In genomic region chr13:22135446-22135845, GRCh38 we compare ENCODE assay signal across 16 cellular contexts.
DNase-seq lines count a peak whose midpoint lies in the region; ATAC-seq and TF ChIP-seq lines count a peak whose summit lies in the region.
"Had no signal": no experiment of that assay in that cellular context is flagged by ENCODE, and none has a peak within 500 bp of the region (broad histone marks: within the 10 kb centered on the region; RNA-seq: fewer than 3 reads in every experiment).

No MANE protein-coding gene starts in this region.

- H4K12ac ChIP-seq in trophoblast cell (ENCODE audit: low read depth, low read length): no peak overlapping the region

- H3K4me1 ChIP-seq in IMR-90 (ENCODE audit: control insufficient read depth, insufficient read depth, low read length) (no peaks in the 10 kb centered on the region), hepatocyte (ENCODE audit: insufficient read depth) (peaks cover 9% of the 10 kb centered on the region), trophoblast cell (ENCODE audit: control insufficient read depth in 1 of 2, insufficient read depth in 2 of 2, low read length in 2 of 2) (peaks cover 6 to 7% of the 10 kb centered on the region in 2 experiments)
- H3K4me1 ChIP-seq: BE2C had no signal

- no peak for TF ChIP-seq RAD21 in IMR-90 (IDR thresholded peaks at IDR 0.05; ENCODE audit: low read length)

- H2BK12ac ChIP-seq in trophoblast cell (ENCODE audit: low read length): no peak overlapping the region

- H3K4me3 ChIP-seq in IMR-90 (ENCODE audit: insufficient read depth, low read depth, low read length): no peak overlapping the region
- H3K4me3 ChIP-seq in hepatocyte: no peak overlapping the region
- H3K4me3 ChIP-seq in trophoblast cell (ENCODE audit: low read depth, low read length): no peak overlapping the region
- H3K4me3 ChIP-seq: GM23248 had no signal

- H2AK5ac ChIP-seq in IMR-90 (ENCODE audit: low read depth, low read length) (no peak overlapping the region), trophoblast cell (ENCODE audit: low read length) (no peak overlapping the region)

- no peaks in the 10 kb centered on the region for H3K9me2 ChIP-seq in hepatocyte (replicated peaks; ENCODE audit: insufficient read depth)

- DNase-seq in IMR-90 (no peak), hepatocyte (ENCODE audit: low spot score) (no peak), trophoblast cell (no peak), Ammon's horn (ENCODE audit: low spot score) (no peak), ureter (ENCODE audit: low spot score) (no peak)
- DNase-seq: ACHN; BE2C; CD8-positive, alpha-beta T cell; COR-L47; DND-41; GF-D8; GM23248 had no signal

- H2AFZ ChIP-seq in IMR-90 (replicated peaks; ENCODE audit: low read length, poor library complexity) (no peak overlapping the region), hepatocyte (no peak overlapping the region), trophoblast cell (ENCODE audit: insufficient read depth, low read length, poor library complexity) (no peak overlapping the region)
- H2AFZ ChIP-seq: GM23248 had no signal

- 92% methylated on average over 2 of the region's 6 CpGs; no CpG with 5 or more reads in 1 of the 2 experiments for WGBS in IMR-90 (ENCODE audit: extremely low coverage in 2 of 2, insufficient read length in 1 of 2), 2 experiments
- 28% methylated on average over 6 of the region's 6 CpGs for WGBS in hepatocyte (ENCODE audit: low lambda C conversion rate, missing lambda C conversion rate)
- WGBS in trophoblast cell (ENCODE audit: extremely low coverage, insufficient coverage, insufficient read length): no CpG with 5 or more reads among the region's 6 CpGs

- H3K23ac ChIP-seq in IMR-90 (ENCODE audit: low read depth, low read length) (no peak overlapping the region), trophoblast cell (ENCODE audit: low read length) (no peak overlapping the region)

- H2BK120ac ChIP-seq in IMR-90 (ENCODE audit: low read depth, low read length) (no peak overlapping the region), trophoblast cell (ENCODE audit: insufficient read depth, low read length, poor library complexity) (no peak overlapping the region)

- intact Hi-C loops in IMR-90 (cut with micrococcal nuclease): no loop called here

- H2BK5ac ChIP-seq in IMR-90 (ENCODE audit: low read depth, low read length, poor library complexity, severe bottlenecking) (no peak overlapping the region), trophoblast cell (ENCODE audit: low read depth, low read length, poor library complexity) (no peak overlapping the region)

- H4K91ac ChIP-seq in IMR-90 (ENCODE audit: insufficient read depth, low read depth, low read length) (no peak overlapping the region), trophoblast cell (ENCODE audit: low read depth, low read length) (no peak overlapping the region)

- H2BK15ac ChIP-seq in IMR-90 (ENCODE audit: low read depth, low read length): no peak overlapping the region

- H3K9me3 ChIP-seq in IMR-90 (ENCODE audit: control insufficient read depth, insufficient read depth, low read length) (no peaks in the 10 kb centered on the region), hepatocyte (ENCODE audit: low read depth) (no peaks in the 10 kb centered on the region), trophoblast cell (ENCODE audit: insufficient read depth, low read depth, low read length) (no peaks in the 10 kb centered on the region)
- H3K9me3 ChIP-seq: BE2C had no signal

- TF ChIP-seq POLR2A in IMR-90 (IDR thresholded peaks at IDR 0.05; ENCODE audit: low read depth, low read length): no peak

- H3K18ac ChIP-seq in IMR-90 (ENCODE audit: low read depth, low read length) (no peak overlapping the region; the same call in 1 of the 2 replicates), trophoblast cell (ENCODE audit: low read length) (no peak overlapping the region)

- H3K79me1 ChIP-seq in IMR-90 (ENCODE audit: low read depth in 1 of 2, low read length in 2 of 2): no peaks in the 10 kb centered on the region
- no peaks in the 10 kb centered on the region for H3K79me1 ChIP-seq in trophoblast cell (ENCODE audit: low read length)

- H4K20me1 ChIP-seq in IMR-90 (ENCODE audit: insufficient read depth, low read length) (no peaks in the 10 kb centered on the region), hepatocyte (ENCODE audit: insufficient read depth, poor library complexity, severe bottlenecking) (no peaks in the 10 kb centered on the region)

- H3K36me3 ChIP-seq in IMR-90 (ENCODE audit: control insufficient read depth, insufficient read depth, low read length) (no peaks in the 10 kb centered on the region), hepatocyte (replicated peaks; ENCODE audit: insufficient read depth, low read depth) (no peaks in the 10 kb centered on the region), trophoblast cell (ENCODE audit: control insufficient read depth in 1 of 2, insufficient read depth in 2 of 2, low read length in 2 of 2) (no peaks in the 10 kb centered on the region)
- H3K36me3 ChIP-seq: BE2C had no signal

- no peak overlapping the region for H2AK9ac ChIP-seq in IMR-90 (replicated peaks; ENCODE audit: low read depth, low read length, poor library complexity)

- H3K4ac ChIP-seq in IMR-90 (ENCODE audit: low read depth, low read length) (no peak overlapping the region), trophoblast cell (ENCODE audit: low read depth, low read length) (no peak overlapping the region)

- TF ChIP-seq CTCF in C4-2B (conservative IDR thresholded peaks at IDR 0.05): no peak
- TF ChIP-seq CTCF in IMR-90 (conservative IDR thresholded peaks at IDR 0.05; ENCODE audit: low read depth, low read length): no peak
- no peak for TF ChIP-seq CTCF in hepatocyte (IDR thresholded peaks at IDR 0.05; ENCODE audit: poor library complexity)

- peak overlapping the region; percentile 11; the same call in 1 of the 2 replicates for H4K5ac ChIP-seq in IMR-90 (ENCODE audit: low read depth, low read length)

- no peak overlapping the region for H3K9ac ChIP-seq in IMR-90 (ENCODE audit: low read depth, low read length)
- no peak overlapping the region for H3K9ac ChIP-seq in trophoblast cell (ENCODE audit: low read length)
- H3K9ac ChIP-seq: GM23248 had no signal

- H3K27me3 ChIP-seq in IMR-90 (ENCODE audit: control insufficient read depth, insufficient read depth, low read length) (peaks cover 4% of the 10 kb centered on the region), hepatocyte (no peaks in the 10 kb centered on the region), trophoblast cell (ENCODE audit: insufficient read depth, low read length) (no peaks in the 10 kb centered on the region)
- H3K27me3 ChIP-seq: BE2C had no signal

- no TSS peak for BruUV-seq in IMR-90 (replicated peaks; lab: Mats Ljungman, UMichigan)

- CTCF ChIA-PET in IMR-90 (lab: Yijun Ruan, JAX): no interaction called here

- H3K14ac ChIP-seq in IMR-90 (replicated peaks; ENCODE audit: low read depth, low read length) (no peak overlapping the region), trophoblast cell (ENCODE audit: low read length) (no peak overlapping the region)

- no peaks in the 10 kb centered on the region for H3K9me1 ChIP-seq in IMR-90 (ENCODE audit: insufficient read depth, low read length)

- dilution Hi-C loops in IMR-90 (cut with HindIII; ENCODE audit: low sequenced_read_pairs, unreplicated experiment): no loop called here

- H3K4me2 ChIP-seq in IMR-90 (ENCODE audit: low read depth, low read length): no peak overlapping the region
- peak overlapping the region; percentile 46 for H3K4me2 ChIP-seq in hepatocyte
- peak overlapping the region; percentile 36 for H3K4me2 ChIP-seq in trophoblast cell (ENCODE audit: low read length)

- H3K27ac ChIP-seq in C4-2B: peak overlapping the region; percentile 24
- H3K27ac ChIP-seq in IMR-90 (ENCODE audit: insufficient read depth, low read length): no peak overlapping the region
- H3K27ac ChIP-seq in hepatocyte: peak overlapping the region; percentile 20
- H3K27ac ChIP-seq in trophoblast cell (ENCODE audit: low read depth, low read length): no peak overlapping the region
- H3K27ac ChIP-seq: GM23248 had no signal

- ATAC-seq in IMR-90 (ENCODE audit: low read depth) (no peak), HG03460 (IDR thresholded peaks at IDR 0.05; ENCODE audit: unreplicated experiment) (no peak), GM21367 (IDR thresholded peaks at IDR 0.05; ENCODE audit: unreplicated experiment) (no peak)
- ATAC-seq: CD8-positive, alpha-beta T cell; HCT116 had no signal

- POLR2A ChIA-PET in IMR-90 (lab: Charles Lee; ENCODE audit: unreplicated experiment): no interaction called here

- H3K56ac ChIP-seq in IMR-90 (ENCODE audit: extremely low read depth, insufficient read depth, low read length): no peak overlapping the region

- H4K8ac ChIP-seq in IMR-90 (ENCODE audit: low read depth in 2 of 2, low read length in 2 of 2): no peak overlapping the region
- no peak overlapping the region for H4K8ac ChIP-seq in trophoblast cell (ENCODE audit: low read depth, low read length)

- no peaks in the 10 kb centered on the region for H3K79me2 ChIP-seq in hepatocyte
- no peaks in the 10 kb centered on the region for H3K79me2 ChIP-seq in trophoblast cell (ENCODE audit: control insufficient read depth, insufficient read depth, low read length, poor library complexity)

- H2BK20ac ChIP-seq in IMR-90 (ENCODE audit: low read depth, low read length): peak overlapping the region; percentile 48; the same call in 1 of the 2 replicates

- in situ Hi-C loops in IMR-90 (cut with MboI; ENCODE audit: low sequenced_read_pairs): no loop called here

TF ChIP-seq in IMR-90, 13 proteins besides CTCF, POLR2A, EP300 and RAD21:
- TF ChIP-seq MXI1 (IDR thresholded peaks at IDR 0.05; ENCODE audit: borderline replicate concordance, low read depth, low read length) (no peak), CHD1 (IDR thresholded peaks at IDR 0.05; ENCODE audit: low read depth, low read length) (no peak), BHLHE40 (IDR thresholded peaks at IDR 0.05; ENCODE audit: low read depth, low read length) (no peak), SMC3 (IDR thresholded peaks at IDR 0.05; ENCODE audit: low read depth, low read length) (no peak)

Comparison
In these comparisons a context has a peak if more than half of its experiments do, and no peak if none do; other contexts are left out.
1. H3K27ac ChIP-seq: peak in C4-2B (single experiment) and hepatocyte (single experiment); none in IMR-90 (single experiment) and trophoblast cell (single experiment).